ENCODE assay signal across 8 cellular contexts in the genomic region with DNA sequence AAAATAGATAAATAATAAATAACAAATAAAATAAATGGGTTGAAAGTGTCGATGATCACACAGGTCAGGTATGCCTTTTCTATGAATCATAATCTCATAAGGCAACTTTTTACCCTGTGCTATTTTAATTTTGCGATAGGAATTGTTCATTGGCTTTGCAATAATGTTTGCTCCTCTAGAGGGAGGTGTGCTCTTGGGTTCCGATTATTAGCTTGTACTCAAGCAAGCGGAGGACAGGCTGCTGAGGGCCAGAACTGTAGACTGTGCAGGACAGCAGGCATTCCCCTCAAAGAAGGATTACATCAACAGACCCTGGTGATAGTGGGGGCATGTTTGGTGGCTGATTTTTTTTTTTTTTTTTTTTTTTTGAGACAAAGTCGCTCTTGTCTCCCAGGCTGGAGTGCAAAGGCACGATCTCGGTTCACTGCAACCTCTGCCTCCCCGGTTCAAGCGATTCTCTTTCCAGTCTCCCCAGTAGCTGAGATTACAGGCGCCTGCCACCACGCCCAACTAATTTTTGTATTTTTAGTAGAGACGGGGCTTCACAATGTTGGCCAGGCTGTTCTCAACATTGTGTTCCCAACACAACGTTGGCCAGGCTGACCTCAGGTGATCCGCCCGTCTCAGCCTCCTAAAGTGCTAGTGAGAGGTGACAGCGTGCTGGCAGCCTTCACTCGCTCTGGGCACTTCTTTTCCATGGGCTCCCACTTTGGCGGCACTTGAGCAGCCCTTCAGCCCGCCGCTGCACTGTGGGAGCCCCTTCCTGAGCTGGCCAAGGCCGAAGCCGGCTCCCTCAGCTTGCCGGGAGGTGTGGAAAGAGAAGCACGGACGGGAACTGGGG. TPM values are rescaled to one million over a fixed set of nuclear protein-coding genes. Genes with fewer than 3 reads are reported as not detected.
A peak's percentile ranks its signal among the peaks of the same experiment; 100 is the strongest.
DNase-seq lines count a peak whose midpoint lies in the region; ATAC-seq, FAIRE-seq and TF ChIP-seq lines count a peak whose summit lies in the region.

No MANE protein-coding gene starts in this region.

- H3K4me1 ChIP-seq in A673 (ENCODE audit: insufficient read depth, low read length, poor library complexity, severe bottlenecking) (peaks cover 4% of the 10 kb centered on the region), keratinocyte (ENCODE audit: control insufficient read depth, extremely low read depth, insufficient read depth, low read length) (peaks cover 4% of the 10 kb centered on the region)

- H2AFZ ChIP-seq in keratinocyte (ENCODE audit: control insufficient read depth, low read length) = no peak overlapping the region

- H3K27me3 ChIP-seq in A673 (replicated peaks; ENCODE audit: insufficient read depth, low read depth, low read length, poor library complexity) (no peaks in the 10 kb centered on the region), HL-60 (ENCODE audit: insufficient read depth, poor library complexity, severe bottlenecking) (no peaks in the 10 kb centered on the region), WERI-Rb-1 (ENCODE audit: insufficient read depth, low read depth, severe bottlenecking) (no peaks in the 10 kb centered on the region), keratinocyte (ENCODE audit: control insufficient read depth, extremely low read depth, insufficient read depth, low read length) (no peaks in the 10 kb centered on the region)

- H3K4me2 ChIP-seq in keratinocyte (ENCODE audit: control insufficient read depth, extremely low read depth, insufficient read depth, low read depth, low read length) = no peak overlapping the region

- DNase-seq in A673 (ENCODE audit: low spot score) = peak; percentile 48
- DNase-seq in HL-60 (ENCODE audit: low read depth in 1 of 2, low spot score in 1 of 2) = peak in 1 of 2 experiments; percentile 33
- no peak for DNase-seq in WERI-Rb-1
- DNase-seq in keratinocyte (ENCODE audit: low read depth, low spot score) = peak; percentile 66
- no peak for DNase-seq in DMS79 treated with DMSO at 0.1 percent for 48 hours (lab: John Stamatoyannopoulos, UW)
- DNase-seq in GM10266 (ENCODE audit: extremely low spot score) = no peak
- no peak for DNase-seq in central memory CD4-positive, alpha-beta T cell

- intact Hi-C loops in A673 (cut with micrococcal nuclease; ENCODE audit: unreplicated experiment) = no loop called here

- H3K9me3 ChIP-seq in A673 (ENCODE audit: low read depth, low read length, poor library complexity, severe bottlenecking) (no peaks in the 10 kb centered on the region), WERI-Rb-1 (ENCODE audit: severe bottlenecking) (no peaks in the 10 kb centered on the region), keratinocyte (ENCODE audit: control insufficient read depth, low read depth, low read length) (no peaks in the 10 kb centered on the region)

- H3K9ac ChIP-seq in keratinocyte (ENCODE audit: control insufficient read depth, extremely low read depth, insufficient read depth, low read length) = no peak overlapping the region

- H3K79me2 ChIP-seq in keratinocyte (ENCODE audit: control insufficient read depth, insufficient read depth, low read length) = no peaks in the 10 kb centered on the region

- CTCF ChIA-PET in A673 (lab: Charles Lee) = interaction anchor here (0.9 to 1.3 kb wide), 3 partner anchors 141 to 189 kb away, joined by 3 to 8 read pairs (median 7); partner anchors contain the start of gene SNRNP48

- FAIRE-seq in keratinocyte (lab: Jason Lieb, UNC) = peak; percentile 63

- BruUV-seq in A673 (replicated peaks; lab: Mats Ljungman, UMichigan) = no TSS peak

- dilution Hi-C loops in keratinocyte (cut with MboI; ENCODE audit: extremely low pct_ligation_motif_present, low sequenced_read_pairs) = loop anchor here (25.0 kb wide), 1 partner anchor 162 kb away; the partner anchor contains the start of gene SNRNP48

- TF ChIP-seq CTCF in A673 (conservative IDR thresholded peaks at IDR 0.05; ENCODE audit: low read depth, low read length) (peak; percentile 61), HL-60 (IDR thresholded peaks at IDR 0.05; ENCODE audit: insufficient read depth, low read length) (peak; percentile 43), WERI-Rb-1 (IDR thresholded peaks at IDR 0.05; ENCODE audit: low read depth, low read length) (peak; percentile 58), keratinocyte (optimal IDR thresholded peaks at IDR 0.05 in 1 of 3, IDR thresholded peaks at IDR 0.05 in 1 of 3, conservative IDR thresholded peaks at IDR 0.05 in 1 of 3; ENCODE audit: extremely low read depth in 1 of 3, insufficient read depth in 2 of 3, low read length in 3 of 3) (peak; percentile 54 to 71 (median 70)), GM10266 (IDR thresholded peaks at IDR 0.05; ENCODE audit: control insufficient read depth, insufficient read depth, low read depth, missing control alignments) (no peak)

- no peak overlapping the region for H3K27ac ChIP-seq in A673 (ENCODE audit: low read depth, low read length, poor library complexity, severe bottlenecking)
- no peak overlapping the region for H3K27ac ChIP-seq in HL-60 (replicated peaks)
- H3K27ac ChIP-seq in WERI-Rb-1 = no peak overlapping the region
- H3K27ac ChIP-seq in keratinocyte (ENCODE audit: control insufficient read depth, insufficient read depth, low read length) = no peak overlapping the region

- POLR2A ChIA-PET in A673 (lab: Charles Lee; ENCODE audit: low non-redundant PET) = no interaction called here

- no peaks in the 10 kb centered on the region for H4K20me1 ChIP-seq in keratinocyte (ENCODE audit: control insufficient read depth, extremely low read depth, insufficient read depth, low read length)

- ATAC-seq in HG02610 (IDR thresholded peaks at IDR 0.05; ENCODE audit: unreplicated experiment) = no peak

- H3K4me3 ChIP-seq in A673 (ENCODE audit: low read depth, low read length, poor library complexity, severe bottlenecking) = no peak overlapping the region
- no peak overlapping the region for H3K4me3 ChIP-seq in HL-60 (replicated peaks; ENCODE audit: insufficient read depth, low read length)
- H3K4me3 ChIP-seq in WERI-Rb-1 (ENCODE audit: low read depth, low read length) = no peak overlapping the region
- no peak overlapping the region for H3K4me3 ChIP-seq in keratinocyte (ENCODE audit: control insufficient read depth in 2 of 3, extremely low read depth in 1 of 3, insufficient read depth in 2 of 3, low read depth in 1 of 3, low read length in 3 of 3)

- H3K36me3 ChIP-seq in A673 (ENCODE audit: insufficient read depth, low read length, poor library complexity, severe bottlenecking) (no peaks in the 10 kb centered on the region), WERI-Rb-1 (peaks cover 2% of the 10 kb centered on the region), keratinocyte (ENCODE audit: control insufficient read depth in 2 of 2, extremely low read depth in 1 of 2, insufficient read depth in 2 of 2, low read length in 2 of 2) (no peaks in the 10 kb centered on the region)

- H3K9me1 ChIP-seq in keratinocyte (ENCODE audit: control insufficient read depth, extremely low read depth, insufficient read depth, low read length) = no peaks in the 10 kb centered on the region

RNA-seq across cellular contexts. Expression of gene RIOK1, which starts 35.6 kb away (rescaled TPM):
- 54.1 and 56.5 TPM in 2 replicates for total RNA-seq in A673 (2021)
- 10.6 to 11.7 TPM (median 11.5 TPM) in 3 replicates for polyA plus RNA-seq in keratinocyte
- polyA plus RNA-seq in keratinocyte (2011; ENCODE audit: low read depth) = 38.6 TPM
- 8.8 and 12.8 TPM in 2 replicates for polyA plus RNA-seq in keratinocyte (2011; cell fraction: cytosol; rRNA removed)
- polyA plus RNA-seq in keratinocyte (2011; cell fraction: nucleus; rRNA removed) = 22.2 and 25.5 TPM in 2 replicates
- 16.7 and 17.2 TPM in 2 replicates for polyA plus RNA-seq in keratinocyte (2012; ENCODE audit: low replicate concordance)
- 6.9 to 21.4 TPM (median 12.7 TPM) in 3 replicates for polyA minus RNA-seq in keratinocyte
- 4.0 TPM for polyA minus RNA-seq in keratinocyte (2011; cell fraction: cytosol; rRNA and poly(A)+ RNA removed)
- 9.6 and 12.5 TPM in 2 replicates for polyA minus RNA-seq in keratinocyte (2011; cell fraction: nucleus; rRNA and poly(A)+ RNA removed)

RNA-seq across cellular contexts. Expression of gene CAGE1, which starts 35.6 kb away (rescaled TPM):
- total RNA-seq in A673 (2021) = 0.19 and 0.31 TPM in 2 replicates
- 0.03 to 0.04 TPM (median 0.03 TPM) in 3 replicates for polyA plus RNA-seq in keratinocyte
- polyA plus RNA-seq in keratinocyte (2011; ENCODE audit: low read depth) = not detected
- polyA plus RNA-seq in keratinocyte (2011; cell fraction: cytosol; rRNA removed) = not detected in 2 replicates
- 0.08 TPM in 1 of 2 replicates, not detected in the other for polyA plus RNA-seq in keratinocyte (2011; cell fraction: nucleus; rRNA removed)
- 0.05 TPM in 1 of 2 replicates, not detected in the other for polyA plus RNA-seq in keratinocyte (2012; ENCODE audit: low replicate concordance)
- polyA minus RNA-seq in keratinocyte = not detected in 3 replicates
- polyA minus RNA-seq in keratinocyte (2011; cell fraction: cytosol; rRNA and poly(A)+ RNA removed) = not detected
- 0.21 TPM in 1 of 2 replicates, not detected in the other for polyA minus RNA-seq in keratinocyte (2011; cell fraction: nucleus; rRNA and poly(A)+ RNA removed)

Comparison
In these comparisons a context has a peak if more than half of its experiments do, and no peak if none do; other contexts are left out.
1. DNase-seq: peak in A673 (single experiment) and keratinocyte (single experiment); none in WERI-Rb-1 (single experiment), DMS79 treated with DMSO at 0.1 percent for 48 hours (single experiment), GM10266 (single experiment) and central memory CD4-positive, alpha-beta T cell (single experiment).